Comparison of ENCODE assay signal across 1 cellular context in the genomic region with DNA sequence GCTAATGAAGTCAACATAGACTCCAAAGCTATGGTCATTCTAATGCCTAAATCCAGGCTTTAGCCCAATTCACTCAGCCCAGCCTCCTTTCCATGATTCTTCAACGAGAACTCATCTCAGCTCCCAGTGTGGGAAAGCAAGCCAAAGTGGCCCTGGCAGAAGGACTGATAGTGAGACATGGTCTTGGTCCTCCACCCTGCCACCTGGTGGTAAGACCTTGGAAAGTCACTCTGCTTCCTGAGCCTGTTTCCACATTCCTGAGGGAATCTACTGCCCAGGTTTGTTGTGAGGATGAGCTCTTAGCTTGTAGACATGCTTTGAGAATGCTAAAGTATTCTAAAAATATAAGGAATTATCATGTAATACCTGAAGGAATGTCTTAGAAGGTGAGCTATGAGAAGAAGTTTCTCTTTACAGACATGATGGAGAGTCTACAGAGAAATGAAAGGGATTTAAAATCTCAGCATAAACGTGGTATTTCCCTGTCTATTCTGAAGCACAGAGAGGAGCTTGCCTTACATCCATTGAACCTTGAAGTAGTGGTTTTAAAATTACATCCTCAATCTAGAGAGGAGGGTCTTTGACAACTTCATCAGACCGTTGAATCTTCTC.
TF ChIP-seq lines count a peak whose summit lies in the region.

No MANE protein-coding gene starts in this region.

TF ChIP-seq in HCT116, 20 proteins besides CTCF, POLR2A, EP300 and RAD21 (continued from another document):
- TF ChIP-seq, protein P1, sequence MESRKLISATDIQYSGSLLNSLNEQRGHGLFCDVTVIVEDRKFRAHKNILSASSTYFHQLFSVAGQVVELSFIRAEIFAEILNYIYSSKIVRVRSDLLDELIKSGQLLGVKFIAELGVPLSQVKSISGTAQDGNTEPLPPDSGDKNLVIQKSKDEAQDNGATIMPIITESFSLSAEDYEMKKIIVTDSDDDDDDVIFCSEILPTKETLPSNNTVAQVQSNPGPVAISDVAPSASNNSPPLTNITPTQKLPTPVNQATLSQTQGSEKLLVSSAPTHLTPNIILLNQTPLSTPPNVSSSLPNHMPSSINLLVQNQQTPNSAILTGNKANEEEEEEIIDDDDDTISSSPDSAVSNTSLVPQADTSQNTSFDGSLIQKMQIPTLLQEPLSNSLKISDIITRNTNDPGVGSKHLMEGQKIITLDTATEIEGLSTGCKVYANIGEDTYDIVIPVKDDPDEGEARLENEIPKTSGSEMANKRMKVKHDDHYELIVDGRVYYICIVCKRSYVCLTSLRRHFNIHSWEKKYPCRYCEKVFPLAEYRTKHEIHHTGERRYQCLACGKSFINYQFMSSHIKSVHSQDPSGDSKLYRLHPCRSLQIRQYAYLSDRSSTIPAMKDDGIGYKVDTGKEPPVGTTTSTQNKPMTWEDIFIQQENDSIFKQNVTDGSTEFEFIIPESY (IDR thresholded peaks at IDR 0.05; ENCODE audit: extremely low read depth, insufficient replicate concordance, low read length) = no peak
